In the genomic region with DNA sequence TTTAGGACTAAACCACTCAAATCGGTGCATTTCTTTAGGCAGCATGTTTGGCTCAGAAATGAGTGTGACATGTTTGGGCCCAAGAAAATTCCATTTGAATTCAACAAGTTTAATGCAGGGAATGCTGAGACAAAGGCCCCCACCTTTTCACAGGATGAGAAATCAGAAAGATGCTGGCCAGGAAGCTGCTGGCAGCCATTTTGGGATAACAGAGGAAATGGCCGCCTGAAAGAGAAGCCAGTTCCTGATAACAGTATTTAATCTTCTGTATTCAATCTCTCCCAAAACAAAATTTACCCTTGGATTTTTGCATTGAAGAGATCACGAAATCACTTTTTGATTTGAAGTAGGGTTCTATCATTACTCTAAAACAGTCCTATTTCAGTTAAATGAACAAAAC, we compare ENCODE assay signal across 1 cellular context.
TF ChIP-seq lines count a peak whose summit lies in the region.

No MANE protein-coding gene starts in this region.

TF ChIP-seq in GM23338, 12 proteins besides CTCF, POLR2A, EP300 and RAD21 (continued from another document):
- TF ChIP-seq, protein P1, sequence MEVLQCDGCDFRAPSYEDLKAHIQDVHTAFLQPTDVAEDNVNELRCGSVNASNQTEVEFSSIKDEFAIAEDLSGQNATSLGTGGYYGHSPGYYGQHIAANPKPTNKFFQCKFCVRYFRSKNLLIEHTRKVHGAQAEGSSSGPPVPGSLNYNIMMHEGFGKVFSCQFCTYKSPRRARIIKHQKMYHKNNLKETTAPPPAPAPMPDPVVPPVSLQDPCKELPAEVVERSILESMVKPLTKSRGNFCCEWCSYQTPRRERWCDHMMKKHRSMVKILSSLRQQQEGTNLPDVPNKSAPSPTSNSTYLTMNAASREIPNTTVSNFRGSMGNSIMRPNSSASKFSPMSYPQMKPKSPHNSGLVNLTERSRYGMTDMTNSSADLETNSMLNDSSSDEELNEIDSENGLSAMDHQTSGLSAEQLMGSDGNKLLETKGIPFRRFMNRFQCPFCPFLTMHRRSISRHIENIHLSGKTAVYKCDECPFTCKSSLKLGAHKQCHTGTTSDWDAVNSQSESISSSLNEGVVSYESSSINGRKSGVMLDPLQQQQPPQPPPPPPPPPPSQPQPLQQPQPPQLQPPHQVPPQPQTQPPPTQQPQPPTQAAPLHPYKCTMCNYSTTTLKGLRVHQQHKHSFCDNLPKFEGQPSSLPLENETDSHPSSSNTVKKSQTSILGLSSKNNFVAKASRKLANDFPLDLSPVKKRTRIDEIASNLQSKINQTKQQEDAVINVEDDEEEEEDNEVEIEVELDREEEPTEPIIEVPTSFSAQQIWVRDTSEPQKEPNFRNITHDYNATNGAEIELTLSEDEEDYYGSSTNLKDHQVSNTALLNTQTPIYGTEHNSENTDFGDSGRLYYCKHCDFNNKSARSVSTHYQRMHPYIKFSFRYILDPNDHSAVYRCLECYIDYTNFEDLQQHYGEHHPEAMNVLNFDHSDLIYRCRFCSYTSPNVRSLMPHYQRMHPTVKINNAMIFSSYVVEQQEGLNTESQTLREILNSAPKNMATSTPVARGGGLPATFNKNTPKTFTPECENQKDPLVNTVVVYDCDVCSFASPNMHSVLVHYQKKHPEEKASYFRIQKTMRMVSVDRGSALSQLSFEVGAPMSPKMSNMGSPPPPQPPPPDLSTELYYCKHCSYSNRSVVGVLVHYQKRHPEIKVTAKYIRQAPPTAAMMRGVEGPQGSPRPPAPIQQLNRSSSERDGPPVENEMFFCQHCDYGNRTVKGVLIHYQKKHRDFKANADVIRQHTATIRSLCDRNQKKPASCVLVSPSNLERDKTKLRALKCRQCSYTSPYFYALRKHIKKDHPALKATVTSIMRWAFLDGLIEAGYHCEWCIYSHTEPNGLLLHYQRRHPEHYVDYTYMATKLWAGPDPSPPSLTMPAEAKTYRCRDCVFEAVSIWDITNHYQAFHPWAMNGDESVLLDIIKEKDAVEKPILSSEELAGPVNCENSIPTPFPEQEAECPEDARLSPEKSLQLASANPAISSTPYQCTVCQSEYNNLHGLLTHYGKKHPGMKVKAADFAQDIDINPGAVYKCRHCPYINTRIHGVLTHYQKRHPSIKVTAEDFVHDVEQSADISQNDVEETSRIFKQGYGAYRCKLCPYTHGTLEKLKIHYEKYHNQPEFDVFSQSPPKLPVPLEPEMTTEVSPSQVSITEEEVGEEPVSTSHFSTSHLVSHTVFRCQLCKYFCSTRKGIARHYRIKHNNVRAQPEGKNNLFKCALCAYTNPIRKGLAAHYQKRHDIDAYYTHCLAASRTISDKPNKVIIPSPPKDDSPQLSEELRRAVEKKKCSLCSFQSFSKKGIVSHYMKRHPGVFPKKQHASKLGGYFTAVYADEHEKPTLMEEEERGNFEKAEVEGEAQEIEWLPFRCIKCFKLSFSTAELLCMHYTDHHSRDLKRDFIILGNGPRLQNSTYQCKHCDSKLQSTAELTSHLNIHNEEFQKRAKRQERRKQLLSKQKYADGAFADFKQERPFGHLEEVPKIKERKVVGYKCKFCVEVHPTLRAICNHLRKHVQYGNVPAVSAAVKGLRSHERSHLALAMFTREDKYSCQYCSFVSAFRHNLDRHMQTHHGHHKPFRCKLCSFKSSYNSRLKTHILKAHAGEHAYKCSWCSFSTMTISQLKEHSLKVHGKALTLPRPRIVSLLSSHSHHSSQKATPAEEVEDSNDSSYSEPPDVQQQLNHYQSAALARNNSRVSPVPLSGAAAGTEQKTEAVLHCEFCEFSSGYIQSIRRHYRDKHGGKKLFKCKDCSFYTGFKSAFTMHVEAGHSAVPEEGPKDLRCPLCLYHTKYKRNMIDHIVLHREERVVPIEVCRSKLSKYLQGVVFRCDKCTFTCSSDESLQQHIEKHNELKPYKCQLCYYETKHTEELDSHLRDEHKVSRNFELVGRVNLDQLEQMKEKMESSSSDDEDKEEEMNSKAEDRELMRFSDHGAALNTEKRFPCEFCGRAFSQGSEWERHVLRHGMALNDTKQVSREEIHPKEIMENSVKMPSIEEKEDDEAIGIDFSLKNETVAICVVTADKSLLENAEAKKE (CRISPR knock-in tag; IDR thresholded peaks at IDR 0.05) = no peak
